Comparison of ENCODE assay signal across 1 cellular context in genomic region chr5:74408150-74409043, GRCh38.
TF ChIP-seq lines count a peak whose summit lies in the region.

No MANE protein-coding gene starts in this region.

TF ChIP-seq in K562, 482 proteins besides CTCF, POLR2A, EP300 and RAD21 (continued from another document and continues in another):
- TF ChIP-seq BCLAF1 (IDR thresholded peaks at IDR 0.05; ENCODE audit: borderline replicate concordance in 1 of 2, control insufficient read depth in 1 of 2, low read depth in 2 of 2, low read length in 1 of 2) = no peak
- no peak for TF ChIP-seq BACH1 (tag; IDR thresholded peaks at IDR 0.05)
- no peak for TF ChIP-seq HDAC2 (IDR thresholded peaks at IDR 0.05)
- TF ChIP-seq CTBP1 (IDR thresholded peaks at IDR 0.05; ENCODE audit: borderline replicate concordance) = 0 out of 2 replicates have a peak, but pooled peaks have one; percentile 16
- TF ChIP-seq ZNF512 (tag; IDR thresholded peaks at IDR 0.05) = no peak
- no peak for TF ChIP-seq KDM2B (CRISPR knock-in tag; IDR thresholded peaks at IDR 0.05)
- TF ChIP-seq ELK3 (CRISPR knock-in tag; IDR thresholded peaks at IDR 0.05) = no peak
- no peak for TF ChIP-seq RREB1 (CRISPR knock-in tag; IDR thresholded peaks at IDR 0.05)
- TF ChIP-seq NFYB (IDR thresholded peaks at IDR 0.05; ENCODE audit: extremely low read depth, insufficient read length) = no peak
- TF ChIP-seq L3MBTL2 (IDR thresholded peaks at IDR 0.05) = no peak
- TF ChIP-seq NONO (IDR thresholded peaks at IDR 0.05; ENCODE audit: low read depth in 2 of 2, low read length in 1 of 2) = no peak
- no peak for TF ChIP-seq ARID4B (CRISPR knock-in tag; IDR thresholded peaks at IDR 0.05)
- peak; percentile 49; the same call in 1 of the 2 replicates for TF ChIP-seq LEF1 (IDR thresholded peaks at IDR 0.05)
- TF ChIP-seq NR3C1 (CRISPR knock-in tag; IDR thresholded peaks at IDR 0.05) = no peak
- TF ChIP-seq KHSRP (IDR thresholded peaks at IDR 0.05) = no peak
- no peak for TF ChIP-seq ZNF184 (CRISPR knock-in tag; IDR thresholded peaks at IDR 0.05)
- no peak for TF ChIP-seq ZNF277 (CRISPR knock-in tag; IDR thresholded peaks at IDR 0.05; ENCODE audit: borderline replicate concordance)
- peak in 1 of 2 experiments; percentile 27; a peak in 1 of 4 replicates for TF ChIP-seq KDM1A (IDR thresholded peaks at IDR 0.05)
- no peak for TF ChIP-seq ZNF764 (CRISPR knock-in tag; IDR thresholded peaks at IDR 0.05; ENCODE audit: low read depth)
- TF ChIP-seq ZNF592 (IDR thresholded peaks at IDR 0.05) = no peak
- no peak for TF ChIP-seq CEBPZ (IDR thresholded peaks at IDR 0.05; ENCODE audit: borderline replicate concordance, low read depth, low read length)
- no peak for TF ChIP-seq ZC3H8 (IDR thresholded peaks at IDR 0.05)
- peak; percentile 60 for TF ChIP-seq TCF3 (CRISPR knock-in tag; IDR thresholded peaks at IDR 0.05)
- no peak for TF ChIP-seq PHB (CRISPR knock-in tag; IDR thresholded peaks at IDR 0.05)
- TF ChIP-seq GTF2F1 (IDR thresholded peaks at IDR 0.05; ENCODE audit: low read depth, low read length) = no peak
